21 cellular contexts compared by ENCODE assay signal in genomic region chr12:11693068-11693467, GRCh38. TPM values are rescaled to one million over a fixed set of nuclear protein-coding genes. Genes with fewer than 3 reads are reported as not detected.
DNase-seq lines count a peak whose midpoint lies in the region; ATAC-seq and TF ChIP-seq lines count a peak whose summit lies in the region.
"Had no signal": no experiment of that assay in that cellular context is flagged by ENCODE, and none has a peak within 500 bp of the region (broad histone marks: within the 10 kb centered on the region; RNA-seq: fewer than 3 reads in every experiment).

No MANE protein-coding gene starts in this region.

- DNase-seq in Right ventricle myocardium superior, result peak; percentile 41
- DNase-seq in Right ventricle myocardium inferior (ENCODE audit: missing footprints), result no peak
- DNase-seq in esophagus muscularis mucosa (ENCODE audit: extremely low spot score), result no peak
- no peak for DNase-seq in upper lobe of right lung
- no peak for DNase-seq in AG20443 (ENCODE audit: low spot score)
- no peak for DNase-seq in hepatic stellate cell (ENCODE audit: low spot score)
- no peak for DNase-seq in GOT3 (lab: John Stamatoyannopoulos, UW)
- DNase-seq: 8988T; ACHN; CD4-positive, alpha-beta T cell; DMS53; MM.1S; NCI-H2029; NCI-H446 treated with DMSO at 0.1 percent for 48 hours; NCI-H526 treated with DMSO at 0.1 percent for 48 hours; RPMI8226; SHP77 treated with DMSO at 0.1 percent for 48 hours had no signal

- ATAC-seq in Right ventricle myocardium superior (ENCODE audit: poor library complexity), result no peak
- ATAC-seq in Right ventricle myocardium inferior, result no peak
- peak; percentile 52 for ATAC-seq in upper lobe of right lung
- ATAC-seq: HCT116 had no signal

- H3K36me3 ChIP-seq in esophagus muscularis mucosa (no peaks in the 10 kb centered on the region), muscle layer of colon (ENCODE audit: insufficient read depth, low read length) (no peaks in the 10 kb centered on the region), upper lobe of right lung (no peaks in the 10 kb centered on the region)

- intact Hi-C loops in Right ventricle myocardium superior (cut with DNase I), result no loop called here
- intact Hi-C loops in Right ventricle myocardium inferior (cut with DNase I), result no loop called here
- intact Hi-C loops in esophagus muscularis mucosa (cut with DNase I), result no loop called here
- intact Hi-C loops in upper lobe of right lung (cut with DNase I), result no loop called here

- peak overlapping the region in 3 of 4 donors; percentile 61 to 71 (median 70) for H3K27ac ChIP-seq in esophagus muscularis mucosa (replicated peaks in 1 of 4)
- peak overlapping the region; percentile 50 for H3K27ac ChIP-seq in muscle layer of colon (ENCODE audit: low read depth, low read length)
- no peak overlapping the region for H3K27ac ChIP-seq in upper lobe of right lung
- H3K27ac ChIP-seq: BLaER1, KMS-11 had no signal

- no peak for TF ChIP-seq EP300 in esophagus muscularis mucosa (IDR thresholded peaks at IDR 0.05)

- no peak overlapping the region for H3K9ac ChIP-seq in muscle layer of colon (ENCODE audit: low read length)
- H3K9ac ChIP-seq: BLaER1, KMS-11 had no signal

- H3K4me3 ChIP-seq in esophagus muscularis mucosa (no peak overlapping the region), muscle layer of colon (ENCODE audit: low read depth in 1 of 2, low read length in 2 of 2) (no peak overlapping the region), upper lobe of right lung (no peak overlapping the region)
- H3K4me3 ChIP-seq: BLaER1 had no signal

- TF ChIP-seq CTCF in esophagus muscularis mucosa (IDR thresholded peaks at IDR 0.05) (no peak), upper lobe of right lung (IDR thresholded peaks at IDR 0.05) (no peak)

- H3K27me3 ChIP-seq in esophagus muscularis mucosa, result no peaks in the 10 kb centered on the region
- no peaks in the 10 kb centered on the region for H3K27me3 ChIP-seq in muscle layer of colon (ENCODE audit: control insufficient read depth in 1 of 2, insufficient read depth in 2 of 2, low read length in 2 of 2)
- H3K27me3 ChIP-seq in upper lobe of right lung, result no peaks in the 10 kb centered on the region

- 79% methylated on average over 6 of the region's 6 CpGs for WGBS in esophagus muscularis mucosa

- H3K4me1 ChIP-seq in esophagus muscularis mucosa, result peaks cover 11 to 80% (median 74%) of the 10 kb centered on the region in 4 donors
- peaks cover 57% of the 10 kb centered on the region for H3K4me1 ChIP-seq in muscle layer of colon (ENCODE audit: insufficient read depth, low read length)
- peaks cover 14% of the 10 kb centered on the region for H3K4me1 ChIP-seq in upper lobe of right lung

- H3K9me3 ChIP-seq in esophagus muscularis mucosa, result no peaks in the 10 kb centered on the region
- H3K9me3 ChIP-seq in muscle layer of colon (ENCODE audit: low read length), result no peaks in the 10 kb centered on the region
- H3K9me3 ChIP-seq in upper lobe of right lung, result no peaks in the 10 kb centered on the region
- H3K9me3 ChIP-seq: BLaER1 had no signal

- no peak for TF ChIP-seq POLR2A in esophagus muscularis mucosa (IDR thresholded peaks at IDR 0.05; ENCODE audit: low read depth)

RNA-seq across cellular contexts. Expression of gene ETV6, which starts 43.6 kb away (rescaled TPM):
- 16.1 TPM for total RNA-seq in Right ventricle myocardium superior
- total RNA-seq in Right ventricle myocardium inferior, result 15.2 TPM
- 10 to 100 TPM; 22.4 to 29.6 (median 25.3) TPM for total RNA-seq in esophagus muscularis mucosa
- 45.0 TPM for total RNA-seq in upper lobe of right lung
